7 cellular contexts compared by ENCODE assay signal in the genomic region with DNA sequence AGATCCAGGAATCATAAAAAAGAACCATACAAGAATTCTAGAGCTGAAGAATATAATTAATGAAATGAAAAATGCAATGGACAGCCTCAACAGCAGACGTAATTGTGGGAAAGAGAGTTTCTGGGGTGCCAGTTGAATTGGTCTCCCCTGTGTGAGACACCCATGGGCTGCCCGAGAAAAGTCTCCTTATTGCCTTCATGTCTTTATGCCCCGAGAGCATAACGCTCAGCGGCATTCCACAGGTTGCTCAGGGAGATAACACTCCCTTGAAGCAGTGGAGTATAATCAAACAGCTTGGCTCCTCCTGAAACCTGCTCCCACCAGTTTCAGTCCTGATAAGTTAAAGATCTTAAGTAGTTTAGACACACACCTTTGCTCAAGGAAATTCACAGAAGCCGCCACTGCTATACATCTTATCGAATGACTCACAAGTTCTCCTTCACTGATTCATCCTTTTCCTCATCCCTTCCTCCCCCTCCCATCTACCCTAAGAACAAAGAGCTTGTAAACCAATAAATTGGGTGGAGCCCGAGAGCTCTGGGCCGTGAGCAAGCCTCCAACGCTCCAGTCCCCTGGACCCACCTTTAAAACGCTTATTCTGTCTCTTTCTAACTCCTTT. TPM values are rescaled to one million over a fixed set of nuclear protein-coding genes. Genes with fewer than 3 reads are reported as not detected.
"Had no signal": no experiment of that assay in that cellular context is flagged by ENCODE, and none has a peak within 500 bp of the region (broad histone marks: within the 10 kb centered on the region; RNA-seq: fewer than 3 reads in every experiment).

No MANE protein-coding gene starts in this region.

RNA-seq across cellular contexts. Expression of a gene that starts 5.5 kb away (rescaled TPM):
- total RNA-seq: activated CD8-positive, alpha-beta T cell treated with anti-CD3 and anti-CD28 coated beads for 36 hours; activated naive CD8-positive, alpha-beta T cell treated with anti-CD3 and anti-CD28 coated beads for 36 hours; activated T-cell treated with anti-CD3 and anti-CD28 coated beads, Interleukin-2, amount 50 U/mL, for 72 hours; cardiac muscle cell; glomerular endothelial cell; vagina had no signal
- polyA plus RNA-seq: cardiac muscle cell, pancreas had no signal

RNA-seq across cellular contexts. Expression of a gene that starts 28.9 kb away (rescaled TPM):
- total RNA-seq: activated CD8-positive, alpha-beta T cell treated with anti-CD3 and anti-CD28 coated beads for 36 hours; activated naive CD8-positive, alpha-beta T cell treated with anti-CD3 and anti-CD28 coated beads for 36 hours; activated T-cell treated with anti-CD3 and anti-CD28 coated beads, Interleukin-2, amount 50 U/mL, for 72 hours; cardiac muscle cell; glomerular endothelial cell; pancreas; vagina had no signal
- polyA plus RNA-seq: cardiac muscle cell, pancreas had no signal
